7 cellular contexts compared by ENCODE assay signal in genomic region chr9:38045939-38046338, GRCh38. TPM values are rescaled to one million over a fixed set of nuclear protein-coding genes. Genes with fewer than 3 reads are reported as not detected.
DNase-seq lines count a peak whose midpoint lies in the region; ATAC-seq, FAIRE-seq and TF ChIP-seq lines count a peak whose summit lies in the region.
"Not testable (repeated sequence)": the region's sequence is repeated elsewhere in the genome, so short reads cannot be mapped to it uniquely, and the experiment has no call there.

No MANE protein-coding gene starts in this region.

- TF ChIP-seq POLR2A in HepG2 (IDR thresholded peaks at IDR 0.05; ENCODE audit: insufficient read depth in 1 of 2, low read depth in 2 of 2, low read length in 2 of 2): not testable (repeated sequence)

- not testable (repeated sequence) for H3K79me1 ChIP-seq in neuronal stem cell (ENCODE audit: low read depth, low read length)

- not testable (repeated sequence) for H3K14ac ChIP-seq in neuronal stem cell (ENCODE audit: low read length)

- not testable (repeated sequence) for H2AK5ac ChIP-seq in neuronal stem cell (ENCODE audit: low read depth, low read length)

- H3K79me2 ChIP-seq in HepG2 (ENCODE audit: insufficient read depth, low read length): peaks cover 86% of the 10 kb centered on the region

- TF ChIP-seq EP300 in HepG2 (IDR thresholded peaks at IDR 0.05; ENCODE audit: low read depth in 2 of 2, low read length in 2 of 2); HepG2 (CRISPR knock-in tag; IDR thresholded peaks at IDR 0.05; ENCODE audit: borderline replicate concordance): not testable (repeated sequence)

- POLR2A ChIA-PET in HepG2 (lab: Yijun Ruan, JAX): interaction anchor here (0.7 to 1.8 kb wide), 2 partner anchors 13 to 19 kb away, joined by 4 read pairs; no protein-coding TSS in a partner anchor

- not testable (repeated sequence) for H3K4ac ChIP-seq in neuronal stem cell (ENCODE audit: low read length)

- not testable (repeated sequence) for H2BK5ac ChIP-seq in neuronal stem cell (ENCODE audit: low read length)

- not testable (repeated sequence) for FAIRE-seq in HepG2 (lab: Jason Lieb, UNC); small intestine (lab: Jason Lieb, UNC)

- in situ Hi-C loops in brain microvascular endothelial cell (cut with HindIII; ENCODE audit: low pct_ligation_motif_present, low sequenced_read_pairs); HepG2 (cut with HindIII; ENCODE audit: extremely low pct_ligation_motif_present, low pct_unique_long_range_greater_than_20kb): not testable (repeated sequence)

- DNase-seq in RWPE2 (ENCODE audit: low spot score); brain microvascular endothelial cell; HepG2 (ENCODE audit: low spot score); neuronal stem cell (ENCODE audit: low spot score); small intestine: not testable (repeated sequence)

- H3K27ac ChIP-seq in HUES6 (ENCODE audit: low read depth, low read length): peak overlapping the region; percentile 89; the same call in 1 of the 2 replicates
- H3K27ac ChIP-seq in RWPE2 (ENCODE audit: poor library complexity, severe bottlenecking): peak overlapping the region; percentile 98
- peak overlapping the region; percentile 63 for H3K27ac ChIP-seq in brain microvascular endothelial cell
- peak overlapping the region; percentile 76 to 97 for H3K27ac ChIP-seq in esophagus (ENCODE audit: low read depth in 2 of 2, low read length in 1 of 2)
- peak overlapping the region; percentile 92 for H3K27ac ChIP-seq in HepG2 (ENCODE audit: extremely low read length, insufficient read depth, low read length)
- not testable (repeated sequence) for H3K27ac ChIP-seq in neuronal stem cell (replicated peaks; ENCODE audit: low read length)
- peak overlapping the region; percentile 63 to 95 for H3K27ac ChIP-seq in small intestine (ENCODE audit: low read depth in 1 of 2, low read length in 1 of 2)

- H3K23ac ChIP-seq in neuronal stem cell (ENCODE audit: low read depth, low read length, poor library complexity): not testable (repeated sequence)

- intact Hi-C loops in HepG2 (cut with micrococcal nuclease; ENCODE audit: unreplicated experiment): loop anchor here (5.0 to 10.0 kb wide), 2 partner anchors 79 to 389 kb away; no protein-coding TSS in a partner anchor

- not testable (repeated sequence) for TF ChIP-seq CTCF in RWPE2 (IDR thresholded peaks at IDR 0.05; ENCODE audit: poor library complexity, severe bottlenecking); brain microvascular endothelial cell (IDR thresholded peaks at IDR 0.05; ENCODE audit: low read depth, low read length, missing control alignments); HepG2 (CRISPR knock-in tag; IDR thresholded peaks at IDR 0.05)

- H3K4me3 ChIP-seq in HUES6 (ENCODE audit: low read depth, low read length); RWPE2 (ENCODE audit: severe bottlenecking); brain microvascular endothelial cell (ENCODE audit: low read depth, low read length); esophagus (ENCODE audit: low read depth in 1 of 2, low read length in 2 of 2); HepG2 (replicated peaks in 1 of 3; ENCODE audit: insufficient read depth in 1 of 3, low read depth in 2 of 3, low read length in 3 of 3); neuronal stem cell (ENCODE audit: low read length in 2 of 2); small intestine (ENCODE audit: low read depth in 1 of 2, low read length in 2 of 2): not testable (repeated sequence)

- not testable (repeated sequence) for H2BK15ac ChIP-seq in neuronal stem cell (ENCODE audit: low read length)

- H2BK120ac ChIP-seq in neuronal stem cell (ENCODE audit: low read depth, low read length): not testable (repeated sequence)

- H3K18ac ChIP-seq in neuronal stem cell (ENCODE audit: low read length): not testable (repeated sequence)

- H4K8ac ChIP-seq in neuronal stem cell (ENCODE audit: low read depth, low read length): not testable (repeated sequence)

- H2AFZ ChIP-seq in HepG2 (ENCODE audit: low read length); neuronal stem cell (ENCODE audit: low read length): not testable (repeated sequence)

- H4K91ac ChIP-seq in neuronal stem cell (ENCODE audit: low read depth, low read length, poor library complexity): not testable (repeated sequence)

- ATAC-seq in RWPE2 (ENCODE audit: low read depth); HepG2: not testable (repeated sequence)

- H2BK12ac ChIP-seq in neuronal stem cell (ENCODE audit: low read length): not testable (repeated sequence)

- not testable (repeated sequence) for BruUV-seq in HepG2 (replicated peaks; lab: Mats Ljungman, UMichigan)

- H3K36me3 ChIP-seq in HUES6 (ENCODE audit: control insufficient read depth, insufficient read depth, low read length); RWPE2 (ENCODE audit: low read depth); brain microvascular endothelial cell (replicated peaks); esophagus (ENCODE audit: control insufficient read depth in 2 of 2, insufficient read depth in 2 of 2, low read length in 1 of 2); neuronal stem cell (replicated peaks in 1 of 2; ENCODE audit: control insufficient read depth in 2 of 2, insufficient read depth in 2 of 2, low read length in 2 of 2); small intestine (ENCODE audit: control insufficient read depth in 2 of 2, insufficient read depth in 2 of 2, low read length in 2 of 2): not testable (repeated sequence)
- H3K36me3 ChIP-seq in HepG2 (replicated peaks in 1 of 2; ENCODE audit: control insufficient read depth in 1 of 2, insufficient read depth in 2 of 2, low read length in 2 of 2): peaks cover 4 to 41% of the 10 kb centered on the region in 2 experiments; a peak in 4 of 5 replicates

- WGBS in esophagus, 2 donors: 53 to 68% methylated on average over 10 of the region's 10 CpGs
- WGBS in HepG2 (ENCODE audit: low lambda C conversion rate): 92% methylated on average over 10 of the region's 10 CpGs
- no CpG with 5 or more reads among the region's 10 CpGs for WGBS in neuronal stem cell (ENCODE audit: extremely low coverage in 2 of 2, insufficient read length in 2 of 2, insufficient replicate concordance in 1 of 2), 2 donors
- 67 to 81% (median 73%) methylated on average over 10 of the region's 10 CpGs for WGBS in small intestine, 3 donors

- TF ChIP-seq RAD21 in HepG2 (CRISPR knock-in tag; IDR thresholded peaks at IDR 0.05): not testable (repeated sequence)

- H3K27me3 ChIP-seq in HUES6 (ENCODE audit: control insufficient read depth, insufficient read depth, low read length); RWPE2 (ENCODE audit: insufficient read depth, poor library complexity, severe bottlenecking); brain microvascular endothelial cell (replicated peaks); esophagus (ENCODE audit: control insufficient read depth in 1 of 2, insufficient read depth in 2 of 2, low read length in 2 of 2); HepG2 (ENCODE audit: control insufficient read depth in 1 of 2, insufficient read depth in 2 of 2, low read length in 2 of 2); neuronal stem cell (ENCODE audit: control insufficient read depth in 3 of 3, insufficient read depth in 3 of 3, low read depth in 1 of 3, low read length in 3 of 3); small intestine (ENCODE audit: control insufficient read depth in 2 of 2, insufficient read depth in 2 of 2, low read length in 2 of 2): not testable (repeated sequence)

- 0 out of 2 replicates have a peak overlapping the region, but pooled peaks have one; percentile 82 for H3K4me2 ChIP-seq in HepG2 (ENCODE audit: low read depth, low read length)
- H3K4me2 ChIP-seq in neuronal stem cell (ENCODE audit: insufficient read depth, low read length, poor library complexity, severe bottlenecking): not testable (repeated sequence)

- CTCF ChIA-PET in HepG2 (lab: Yijun Ruan, JAX; ENCODE audit: low intra/inter-chr PET ratio, low total read pairs): not testable (repeated sequence)

- H3K4me1 ChIP-seq in HUES6 (ENCODE audit: control insufficient read depth, insufficient read depth, low read length) (peaks cover 56% of the 10 kb centered on the region), RWPE2 (ENCODE audit: insufficient read depth, poor library complexity, severe bottlenecking) (peaks cover 48% of the 10 kb centered on the region), esophagus (ENCODE audit: control insufficient read depth in 2 of 2, insufficient read depth in 2 of 2, low read length in 1 of 2) (peaks cover 26 to 28% of the 10 kb centered on the region in 2 donors), HepG2 (ENCODE audit: insufficient read depth, low read length) (peaks cover 95% of the 10 kb centered on the region), neuronal stem cell (ENCODE audit: control insufficient read depth in 2 of 2, insufficient read depth in 1 of 2, low read depth in 1 of 2, low read length in 2 of 2) (peaks cover 10 to 13% of the 10 kb centered on the region in 2 donors)
- not testable (repeated sequence) for H3K4me1 ChIP-seq in small intestine (ENCODE audit: control insufficient read depth in 2 of 2, insufficient read depth in 1 of 2, low read depth in 1 of 2, low read length in 1 of 2)

- not testable (repeated sequence) for H4K20me1 ChIP-seq in HepG2 (ENCODE audit: insufficient read depth, low read length)

- H3K9me3 ChIP-seq in HUES6 (ENCODE audit: control insufficient read depth, insufficient read depth, low read depth, low read length); RWPE2 (ENCODE audit: severe bottlenecking); esophagus (ENCODE audit: control insufficient read depth in 2 of 2, insufficient read depth in 1 of 2, low read depth in 1 of 2, low read length in 1 of 2); HepG2 (ENCODE audit: low read length); neuronal stem cell (replicated peaks in 1 of 2; ENCODE audit: control insufficient read depth in 2 of 2, insufficient read depth in 1 of 2, low read depth in 1 of 2, low read length in 2 of 2); small intestine (ENCODE audit: control insufficient read depth, low read depth): not testable (repeated sequence)

- H3K9ac ChIP-seq in HUES6 (ENCODE audit: low read length); HepG2 (ENCODE audit: insufficient read depth, low read depth, low read length): not testable (repeated sequence)
- peak overlapping the region; percentile 40 for H3K9ac ChIP-seq in neuronal stem cell (ENCODE audit: low read depth, low read length, poor library complexity)

RNA-seq across cellular contexts. Expression of gene SHB, which starts 23.1 kb away (rescaled TPM):
- polyA plus RNA-seq in esophagus (10 to 100 TPM; 14.7 to 15.7 TPM), HepG2 (2011; rRNA removed) (20.7 and 25.3 TPM in 2 replicates), small intestine (10 to 100 TPM in 1 of 3 donors, 1 to 10 TPM in 2; 8.9 to 18.9 (median 9.2) TPM)
- total RNA-seq in HepG2 (2016; rRNA removed; fragmentation: Illumina TruSeq; extraction: Trizol): 14.7 and 19.4 TPM in 2 replicates
- total RNA-seq in HepG2 (2016; cell fraction: cytosol; rRNA removed; fragmentation: Illumina TruSeq; extraction: Trizol; ENCODE audit: low read depth): 7.3 and 8.2 TPM in 2 replicates
- total RNA-seq in HepG2 (2016; cell fraction: insoluble cytoplasmic fraction; rRNA removed; fragmentation: Illumina TruSeq; extraction: Trizol): 12.9 and 18.0 TPM in 2 replicates
- 16.0 and 20.4 TPM in 2 replicates for total RNA-seq in HepG2 (2016; cell fraction: membrane; rRNA removed; fragmentation: Illumina TruSeq; extraction: Trizol)
- total RNA-seq in HepG2 (2016; cell fraction: nucleus; rRNA removed; fragmentation: Illumina TruSeq; extraction: Trizol): 12.0 and 14.5 TPM in 2 replicates
- 19.8 and 24.1 TPM in 2 replicates for polyA plus RNA-seq in HepG2 (2011; cell fraction: cytosol; rRNA removed)
- 26.3 and 29.8 TPM in 2 replicates for polyA plus RNA-seq in HepG2 (2011; cell fraction: nucleus; rRNA removed)
- polyA plus RNA-seq in HepG2 (2012): 16.2 and 22.8 TPM in 2 replicates
- polyA plus RNA-seq in HepG2 (2016; cell fraction: cytosol; fragmentation: Illumina TruSeq; extraction: Trizol; ENCODE audit: low read depth): 9.0 and 11.2 TPM in 2 replicates
- 21.3 and 23.2 TPM in 2 replicates for polyA plus RNA-seq in HepG2 (2016; cell fraction: insoluble cytoplasmic fraction; fragmentation: Illumina TruSeq; extraction: Trizol; ENCODE audit: low read depth)
- polyA plus RNA-seq in HepG2 (2016; cell fraction: membrane; fragmentation: Illumina TruSeq; extraction: Trizol; ENCODE audit: low read depth): 18.0 and 21.9 TPM in 2 replicates
- 17.6 and 17.8 TPM in 2 replicates for polyA plus RNA-seq in HepG2 (2016; cell fraction: nucleus; fragmentation: Illumina TruSeq; extraction: Trizol; ENCODE audit: insufficient read depth, low read depth)
- polyA minus RNA-seq in HepG2 (2011; rRNA and poly(A)+ RNA removed; ENCODE audit: low replicate concordance): 8.6 and 37.7 TPM in 2 replicates
- 28.1 and 28.8 TPM in 2 replicates for polyA minus RNA-seq in HepG2 (2011; cell fraction: cytosol; rRNA and poly(A)+ RNA removed)
- 42.1 and 49.2 TPM in 2 replicates for polyA minus RNA-seq in HepG2 (2011; cell fraction: nucleus; rRNA and poly(A)+ RNA removed)
- polyA plus RNA-seq in neuronal stem cell (2013, experiment 1 of 2): 2.1 TPM
- polyA plus RNA-seq in neuronal stem cell (2013, experiment 2 of 2): 1.9 TPM
